12 cellular contexts compared by ENCODE assay signal in genomic region chr14:98623806-98624430, GRCh38.
A peak's percentile ranks its signal among the peaks of the same experiment; 100 is the strongest.
DNase-seq lines count a peak whose midpoint lies in the region; TF ChIP-seq lines count a peak whose summit lies in the region.
"Had no signal": no experiment of that assay in that cellular context is flagged by ENCODE, and none has a peak within 500 bp of the region (broad histone marks: within the 10 kb centered on the region; RNA-seq: fewer than 3 reads in every experiment).

No MANE protein-coding gene starts in this region.

- H3K4me3 ChIP-seq in MG63 (no peak overlapping the region), astrocyte of the spinal cord (ENCODE audit: low read depth, low read length) (no peak overlapping the region)

- in situ Hi-C loops in astrocyte of the spinal cord (cut with HindIII; ENCODE audit: low sequenced_read_pairs), result no loop called here

- H3K27me3 ChIP-seq in MG63, result no peaks in the 10 kb centered on the region

- peak; percentile 74 for DNase-seq in DMS153 (lab: John Stamatoyannopoulos, UW)
- DNase-seq in MG63, result peak; percentile 27
- DNase-seq in NCI-H526 (lab: John Stamatoyannopoulos, UW), result peak; percentile 34 to 39
- peak; percentile 0 for DNase-seq in astrocyte of the spinal cord (ENCODE audit: low read depth, low spot score)
- DNase-seq in activated CD4-positive, CD25-positive, alpha-beta regulatory T cell treated with anti-CD3 and anti-CD28 coated beads, Interleukin-2, amount 50 U/mL, for 72 hours, result no peak
- DNase-seq in stimulated activated CD4-positive, alpha-beta T cell treated with anti-CD3 and anti-CD28 coated beads, Interleukin-2, amount 100 ng/mL, for 24 hours, result no peak
- no peak for DNase-seq in NCI-H524 (lab: John Stamatoyannopoulos, UW)
- DNase-seq: AML-193, DND-41, NCI-H187, NCI-H82, SIG-M5 had no signal

- no peak for TF ChIP-seq CTCF in astrocyte of the spinal cord (IDR thresholded peaks at IDR 0.05; ENCODE audit: low read depth, low read length)

- no peaks in the 10 kb centered on the region for H3K9me3 ChIP-seq in MG63

- no peaks in the 10 kb centered on the region for H3K36me3 ChIP-seq in MG63

Comparison
In these comparisons a context has a peak if more than half of its experiments do, and no peak if none do; other contexts are left out.
1. DNase-seq: peak in DMS153 (single experiment), MG63 (single experiment), NCI-H526 (2 of 2) and astrocyte of the spinal cord (single experiment); none in activated CD4-positive, CD25-positive, alpha-beta regulatory T cell treated with anti-CD3 and anti-CD28 coated beads, Interleukin-2, amount 50 U/mL, for 72 hours (single experiment), stimulated activated CD4-positive, alpha-beta T cell treated with anti-CD3 and anti-CD28 coated beads, Interleukin-2, amount 100 ng/mL, for 24 hours (0 of 2) and NCI-H524 (0 of 2).